ENCODE assay signal across 8 cellular contexts in genomic region chr19:2456301-2456570, GRCh38. TPM values are rescaled to one million over a fixed set of nuclear protein-coding genes. Genes with fewer than 3 reads are reported as not detected.
DNase-seq lines count a peak whose midpoint lies in the region; ATAC-seq and FAIRE-seq lines count a peak whose summit lies in the region.

No MANE protein-coding gene starts in this region.

- no peak for FAIRE-seq in frontal cortex (lab: Jason Lieb, UNC)

- CTCF ChIA-PET in activated CD8-positive, alpha-beta memory T cell treated with anti-CD3 and anti-CD28 coated beads, Interleukin-2, amount 10 ng/mL, durations not matched to agents 7 days and 5 days (lab: Charles Lee), result interaction anchor here (0.7 to 1.4 kb wide), 9 partner anchors 20 to 174 kb away, joined by 3 to 11 read pairs (median 3); partner anchors contain the start of gene GADD45B

- peak overlapping the region; percentile 98 for H3K9ac ChIP-seq in SK-N-MC (ENCODE audit: insufficient read length)
- H3K9ac ChIP-seq in skeletal muscle satellite cell (ENCODE audit: low read depth, low read length), result peak overlapping the region; percentile 94

- no peaks in the 10 kb centered on the region for H3K9me3 Mint-ChIP-seq in activated CD8-positive, alpha-beta memory T cell treated with anti-CD3 and anti-CD28 coated beads, Interleukin-2, amount 10 ng/mL, durations not matched to agents 7 days and 5 days (ENCODE audit: low read depth)

- H3K36me3 ChIP-seq in SK-N-MC (ENCODE audit: insufficient read depth, low read length), result peaks cover 3% of the 10 kb centered on the region; the same call in 1 of the 2 replicates
- H3K36me3 ChIP-seq in skeletal muscle satellite cell (ENCODE audit: insufficient read depth, low read length), result peaks cover 3% of the 10 kb centered on the region

- no peaks in the 10 kb centered on the region for H3K27me3 Mint-ChIP-seq in activated CD8-positive, alpha-beta memory T cell treated with anti-CD3 and anti-CD28 coated beads, Interleukin-2, amount 10 ng/mL, durations not matched to agents 7 days and 5 days

- H3K9me3 ChIP-seq in SK-N-MC (ENCODE audit: low read depth, low read length), result no peaks in the 10 kb centered on the region
- no peaks in the 10 kb centered on the region for H3K9me3 ChIP-seq in skeletal muscle satellite cell (replicated peaks; ENCODE audit: low read length)

- peaks cover 7% of the 10 kb centered on the region for H3K36me3 Mint-ChIP-seq in activated CD8-positive, alpha-beta memory T cell treated with anti-CD3 and anti-CD28 coated beads, Interleukin-2, amount 10 ng/mL, durations not matched to agents 7 days and 5 days

- no peak for DNase-seq in activated CD8-positive, alpha-beta memory T cell treated with anti-CD3 and anti-CD28 coated beads, Interleukin-2, amount 10 ng/mL, durations not matched to agents 7 days and 5 days
- no peak for DNase-seq in activated CD8-positive, alpha-beta memory T cell treated with anti-CD3 and anti-CD28 coated beads, Interleukin-2, amount 50 U/mL, for 48 hours
- DNase-seq in SK-N-MC (ENCODE audit: low read depth, low spot score), result no peak
- peak; percentile 49 for DNase-seq in Right ventricle myocardium superior
- DNase-seq in frontal cortex (ENCODE audit: low spot score in 2 of 2), result no peak
- no peak for DNase-seq in glomerular visceral epithelial cell (ENCODE audit: extremely low spot score)
- DNase-seq in pons (ENCODE audit: low spot score), result no peak

- H3K4me3 Mint-ChIP-seq in activated CD8-positive, alpha-beta memory T cell treated with anti-CD3 and anti-CD28 coated beads, Interleukin-2, amount 10 ng/mL, durations not matched to agents 7 days and 5 days, result peak overlapping the region; percentile 84

- no peaks in the 10 kb centered on the region for H3K27me3 ChIP-seq in skeletal muscle satellite cell (ENCODE audit: control insufficient read depth, insufficient read depth, low read length)

- H3K4me2 ChIP-seq in skeletal muscle satellite cell (ENCODE audit: low read length), result peak overlapping the region; percentile 95

- H3K4me1 Mint-ChIP-seq in activated CD8-positive, alpha-beta memory T cell treated with anti-CD3 and anti-CD28 coated beads, Interleukin-2, amount 10 ng/mL, durations not matched to agents 7 days and 5 days, result peaks cover 29% of the 10 kb centered on the region

- no peak for ATAC-seq in activated CD8-positive, alpha-beta memory T cell treated with anti-CD3 and anti-CD28 coated beads, Interleukin-2, amount 10 ng/mL, durations not matched to agents 7 days and 5 days
- peak; percentile 3 for ATAC-seq in Right ventricle myocardium superior (ENCODE audit: poor library complexity)

- H3K4me1 ChIP-seq in skeletal muscle satellite cell (ENCODE audit: control insufficient read depth, insufficient read depth, low read length), result peaks cover 19% of the 10 kb centered on the region

- peak overlapping the region; percentile 93 for H3K4me3 ChIP-seq in SK-N-MC
- peak overlapping the region; percentile 96 for H3K4me3 ChIP-seq in skeletal muscle satellite cell (ENCODE audit: low read length)

- intact Hi-C loops in Right ventricle myocardium superior (cut with DNase I), result no loop called here

- peak overlapping the region; percentile 91 for H3K27ac Mint-ChIP-seq in activated CD8-positive, alpha-beta memory T cell treated with anti-CD3 and anti-CD28 coated beads, Interleukin-2, amount 10 ng/mL, durations not matched to agents 7 days and 5 days

- H3K27ac ChIP-seq in SK-N-MC, result peak overlapping the region; percentile 68

RNA-seq across cellular contexts. Expression of gene LMNB2, which starts 0.5 kb away (rescaled TPM):
- total RNA-seq in activated CD8-positive, alpha-beta memory T cell treated with anti-CD3 and anti-CD28 coated beads, Interleukin-2, amount 10 ng/mL, durations not matched to agents 7 days and 5 days, result 100 to 1,000 TPM; 123 to 128 TPM
- 13.9 TPM for total RNA-seq in Right ventricle myocardium superior
- total RNA-seq in skeletal muscle satellite cell (2012; rRNA removed), result 81.4 and 91.5 TPM in 2 replicates
- total RNA-seq in frontal cortex, result 46.9 TPM

RNA-seq across cellular contexts. Expression of gene GADD45B, which starts 19.7 kb away (rescaled TPM):
- 10 to 100 TPM; 63.4 to 79.4 TPM for total RNA-seq in activated CD8-positive, alpha-beta memory T cell treated with anti-CD3 and anti-CD28 coated beads, Interleukin-2, amount 10 ng/mL, durations not matched to agents 7 days and 5 days
- total RNA-seq in Right ventricle myocardium superior (42.1 TPM), frontal cortex (1.2 TPM)
- 47.4 and 61.6 TPM in 2 replicates for total RNA-seq in skeletal muscle satellite cell (2012; rRNA removed)

RNA-seq across cellular contexts. Expression of gene TIMM13, which starts 28.9 kb away (rescaled TPM):
- 10 to 100 TPM; 66.4 to 91.9 TPM for total RNA-seq in activated CD8-positive, alpha-beta memory T cell treated with anti-CD3 and anti-CD28 coated beads, Interleukin-2, amount 10 ng/mL, durations not matched to agents 7 days and 5 days
- total RNA-seq in Right ventricle myocardium superior (96.6 TPM), frontal cortex (18.3 TPM)
- 52.0 and 53.0 TPM in 2 replicates for total RNA-seq in skeletal muscle satellite cell (2012; rRNA removed)

Comparison
In these comparisons a context has a peak if more than half of its experiments do, and no peak if none do; other contexts are left out.
1. RNA of gene GADD45B, which starts 19.7 kb away (total RNA-seq): 63.4 to 79.4 TPM in activated CD8-positive, alpha-beta memory T cell treated with anti-CD3 and anti-CD28 coated beads, Interleukin-2, amount 10 ng/mL, durations not matched to agents 7 days and 5 days and 42.1 TPM in Right ventricle myocardium superior (single experiment); 1.2 TPM in frontal cortex (single experiment); every median in the first group is over 10 times any median in the second.